ENCODE assay signal across 7 cellular contexts in genomic region chr7:21865646-21866204, GRCh38.
DNase-seq lines count a peak whose midpoint lies in the region; TF ChIP-seq lines count a peak whose summit lies in the region.
"Not testable (repeated sequence)": the region's sequence is repeated elsewhere in the genome, so short reads cannot be mapped to it uniquely, and the experiment has no call there.

No MANE protein-coding gene starts in this region.

- H3K27me3 Mint-ChIP-seq in brain; neural progenitor cell (ENCODE audit: insufficient read depth, low read depth): not testable (repeated sequence)

- H3K4me1 ChIP-seq in neural progenitor cell, result peaks cover 11% of the 10 kb centered on the region

- not testable (repeated sequence) for H3K27me3 ChIP-seq in MG63, neural progenitor cell

- not testable (repeated sequence) for H3K36me3 Mint-ChIP-seq in brain, neural progenitor cell

- H3F3A ChIP-seq in neural progenitor cell (ENCODE audit: low read depth), result not testable (repeated sequence)

- H3K79me2 ChIP-seq in neural progenitor cell (ENCODE audit: low read depth), result not testable (repeated sequence)

- H3K4me2 ChIP-seq in neural progenitor cell, result not testable (repeated sequence)

- not testable (repeated sequence) for H3K4me3 ChIP-seq in HFF-Myc (replicated peaks; ENCODE audit: low read depth, low read length); MG63; fibroblast of villous mesenchyme (ENCODE audit: low read depth, low read length); neural progenitor cell

- TF ChIP-seq CTCF in HFF-Myc (IDR thresholded peaks at IDR 0.05; ENCODE audit: low read depth, low read length, missing control alignments); brain (conservative IDR thresholded peaks at IDR 0.05); fibroblast of villous mesenchyme (IDR thresholded peaks at IDR 0.05; ENCODE audit: insufficient read depth, low read depth, low read length); neural progenitor cell (IDR thresholded peaks at IDR 0.05): not testable (repeated sequence)

- DNase-seq in DMS 273 (lab: John Stamatoyannopoulos, UW; ENCODE audit: unreplicated experiment) (peak; percentile 56), HFF-Myc (ENCODE audit: extremely low read depth, low read depth) (peak; percentile 12), MG63 (peak; percentile 42), RPMI8226 (peak; percentile 48), fibroblast of villous mesenchyme (ENCODE audit: low read depth) (peak; percentile 32)
- not testable (repeated sequence) for DNase-seq in neural progenitor cell (ENCODE audit: low spot score)

- not testable (repeated sequence) for H3K9ac ChIP-seq in neural progenitor cell

- not testable (repeated sequence) for H3K9me3 Mint-ChIP-seq in brain, neural progenitor cell

- H3K36me3 ChIP-seq in MG63, neural progenitor cell: not testable (repeated sequence)

- H3K9me3 ChIP-seq in MG63; neural progenitor cell (ENCODE audit: low read depth): not testable (repeated sequence)

- H3K27ac Mint-ChIP-seq in brain (peak overlapping the region in 4 of 5 experiments; percentile 34 to 84 (median 48)), neural progenitor cell (peak overlapping the region; percentile 2)

- H3K4me3 Mint-ChIP-seq in brain, neural progenitor cell: not testable (repeated sequence)

- H2AFZ ChIP-seq in neural progenitor cell (replicated peaks), result not testable (repeated sequence)

- H3K4me1 Mint-ChIP-seq in brain (peaks cover 54% of the 10 kb centered on the region), neural progenitor cell (peaks cover 35% of the 10 kb centered on the region)

- H4K20me1 ChIP-seq in neural progenitor cell (ENCODE audit: low read depth), result not testable (repeated sequence)

- H3K27ac ChIP-seq in neural progenitor cell, result not testable (repeated sequence)
